In genomic region chr21:41641821-41642368, GRCh38 we compare ENCODE assay signal across 8 cellular contexts.
DNase-seq lines count a peak whose midpoint lies in the region; TF ChIP-seq lines count a peak whose summit lies in the region.

No MANE protein-coding gene starts in this region.

- TF ChIP-seq POLR2A in tibial nerve (IDR thresholded peaks at IDR 0.05): peak in 1 of 2 donors; percentile 20

- H3K36me3 ChIP-seq in tibial nerve: no peaks in the 10 kb centered on the region

- no peak overlapping the region for H3K4me3 ChIP-seq in tibial nerve

- peak overlapping the region; percentile 3 for H3K27ac ChIP-seq in cingulate gyrus (ENCODE audit: low read depth, low read length)
- peak overlapping the region; percentile 66 to 97 (median 78) for H3K27ac ChIP-seq in tibial nerve

- DNase-seq in HS-5 (ENCODE audit: low read depth): peak; percentile 85
- DNase-seq in medulla oblongata (ENCODE audit: extremely low spot score): peak; percentile 11
- peak; percentile 43 to 71 for DNase-seq in tibial nerve (ENCODE audit: low spot score in 2 of 2)
- DNase-seq in pons (ENCODE audit: low spot score): no peak
- no peak for DNase-seq in stimulated activated naive CD4-positive, alpha-beta T cell treated with Interleukin-2 at 50 U/mL for 16 hours (lab: John Stamatoyannopoulos, UW)
- DNase-seq in SKM-1 (lab: John Stamatoyannopoulos, UW; ENCODE audit: unreplicated experiment): no peak
- no peak for DNase-seq in HuH-7.5 (ENCODE audit: low spot score)

- H3K9me3 ChIP-seq in tibial nerve: peaks cover 0 to 8% (median 0%) of the 10 kb centered on the region in 4 donors

- H3K4me1 ChIP-seq in tibial nerve: peaks cover 0 to 25% (median 10%) of the 10 kb centered on the region in 4 donors

- TF ChIP-seq EP300 in tibial nerve (IDR thresholded peaks at IDR 0.05): peak in 1 of 2 donors; percentile 70

- no peaks in the 10 kb centered on the region for H3K27me3 ChIP-seq in tibial nerve

- no peak for TF ChIP-seq CTCF in tibial nerve (IDR thresholded peaks at IDR 0.05)

- 11 to 27% methylated on average over 11 of the region's 11 CpGs for WGBS in tibial nerve, 2 donors

Comparison
In these comparisons a context has a peak if more than half of its experiments do, and no peak if none do; other contexts are left out.
1. DNase-seq: peak in HS-5 (single experiment), medulla oblongata (single experiment) and tibial nerve (2 of 2); none in pons (single experiment), stimulated activated naive CD4-positive, alpha-beta T cell treated with Interleukin-2 at 50 U/mL for 16 hours (single experiment), SKM-1 (single experiment) and HuH-7.5 (single experiment).